ENCODE assay signal across 1 cellular context in genomic region chr6:138692058-138692977, GRCh38.
TF ChIP-seq lines count a peak whose summit lies in the region.

No MANE protein-coding gene starts in this region.

TF ChIP-seq in HepG2, 621 proteins besides CTCF, POLR2A, EP300 and RAD21 (continued from another document and continues in another):
- TF ChIP-seq BCLAF1 (IDR thresholded peaks at IDR 0.05) (no peak), PRDM10 (CRISPR knock-in tag; IDR thresholded peaks at IDR 0.05; ENCODE audit: low read depth) (no peak), ZNF629 (CRISPR knock-in tag; conservative IDR thresholded peaks at IDR 0.05) (no peak), ZBTB42 (CRISPR knock-in tag; IDR thresholded peaks at IDR 0.05) (no peak), ATF1 (CRISPR knock-in tag; IDR thresholded peaks at IDR 0.05) (no peak), RBM39 (IDR thresholded peaks at IDR 0.05; ENCODE audit: low read depth, low read length, poor library complexity, severe bottlenecking) (peak; percentile 76), MED13 (CRISPR knock-in tag; IDR thresholded peaks at IDR 0.05) (no peak; the same call in 1 of the 2 replicates), ZNF224 (CRISPR knock-in tag; IDR thresholded peaks at IDR 0.05) (no peak), ZNF367 (CRISPR knock-in tag; IDR thresholded peaks at IDR 0.05; ENCODE audit: borderline replicate concordance) (no peak), BHLHE40 (IDR thresholded peaks at IDR 0.05; ENCODE audit: low read length) (0 out of 2 replicates have a peak, but pooled peaks have one; percentile 19), XRCC5 (optimal IDR thresholded peaks at IDR 0.05; ENCODE audit: low read length) (peak; percentile 89), STAT6 (CRISPR knock-in tag; IDR thresholded peaks at IDR 0.05; ENCODE audit: borderline replicate concordance) (no peak), ZNF230 (CRISPR knock-in tag; IDR thresholded peaks at IDR 0.05) (no peak; the same call in 1 of the 2 replicates), ZNF335 (CRISPR knock-in tag; IDR thresholded peaks at IDR 0.05) (no peak), PHF5A (CRISPR knock-in tag; IDR thresholded peaks at IDR 0.05; ENCODE audit: low read depth, unreplicated experiment) (no peak), PLRG1 (conservative IDR thresholded peaks at IDR 0.05) (no peak), ZBTB10 (CRISPR knock-in tag; IDR thresholded peaks at IDR 0.05; ENCODE audit: borderline replicate concordance) (no peak), TFDP1 (CRISPR knock-in tag; IDR thresholded peaks at IDR 0.05; ENCODE audit: borderline replicate concordance) (peak; percentile 60), SP5 (CRISPR knock-in tag; IDR thresholded peaks at IDR 0.05; ENCODE audit: borderline replicate concordance, low read depth) (no peak), ZNF691 (CRISPR knock-in tag; IDR thresholded peaks at IDR 0.05; ENCODE audit: borderline replicate concordance, low read depth) (0 out of 2 replicates have a peak, but pooled peaks have one; percentile 15), E2F2 (CRISPR knock-in tag; IDR thresholded peaks at IDR 0.05; ENCODE audit: borderline replicate concordance) (no peak), ZBTB34 (CRISPR knock-in tag; IDR thresholded peaks at IDR 0.05) (no peak), ZSCAN5A (CRISPR knock-in tag; IDR thresholded peaks at IDR 0.05; ENCODE audit: borderline replicate concordance) (no peak), ZNF879 (CRISPR knock-in tag; IDR thresholded peaks at IDR 0.05) (no peak), ZBTB7B (CRISPR knock-in tag; IDR thresholded peaks at IDR 0.05) (peak; percentile 94), ZFAT (CRISPR knock-in tag; conservative IDR thresholded peaks at IDR 0.05) (no peak), PRMT3 (CRISPR knock-in tag; IDR thresholded peaks at IDR 0.05; ENCODE audit: borderline replicate concordance, low read depth) (peak; percentile 86; the same call in 1 of the 2 replicates), TGIF2 (CRISPR knock-in tag; IDR thresholded peaks at IDR 0.05) (no peak), ZNF549 (CRISPR knock-in tag; IDR thresholded peaks at IDR 0.05) (no peak), TBL1XR1 (IDR thresholded peaks at IDR 0.05; ENCODE audit: borderline replicate concordance, low read length, partially characterized antibody) (no peak), TRIM24 (CRISPR knock-in tag; IDR thresholded peaks at IDR 0.05) (no peak), KDM6A (CRISPR knock-in tag; IDR thresholded peaks at IDR 0.05; ENCODE audit: low read depth) (no peak), MAF1 (CRISPR knock-in tag; IDR thresholded peaks at IDR 0.05; ENCODE audit: borderline replicate concordance) (0 out of 2 replicates have a peak, but pooled peaks have one; percentile 2), DR1 (CRISPR knock-in tag; IDR thresholded peaks at IDR 0.05) (no peak), CBX2 (IDR thresholded peaks at IDR 0.05; ENCODE audit: low read depth, low read length) (no peak), CBX2 (CRISPR knock-in tag; IDR thresholded peaks at IDR 0.05; ENCODE audit: low read depth) (no peak), ZNF121 (CRISPR knock-in tag; IDR thresholded peaks at IDR 0.05) (0 out of 2 replicates have a peak, but pooled peaks have one; percentile 14), THAP8 (CRISPR knock-in tag; IDR thresholded peaks at IDR 0.05; ENCODE audit: borderline replicate concordance) (0 out of 2 replicates have a peak, but pooled peaks have one; percentile 65), ZBTB7A (CRISPR knock-in tag; IDR thresholded peaks at IDR 0.05) (peak; percentile 95), TRIM22 (IDR thresholded peaks at IDR 0.05) (no peak), NFYC (CRISPR knock-in tag; IDR thresholded peaks at IDR 0.05) (no peak)
